Comparison of ENCODE assay signal across 21 cellular contexts in the genomic region with DNA sequence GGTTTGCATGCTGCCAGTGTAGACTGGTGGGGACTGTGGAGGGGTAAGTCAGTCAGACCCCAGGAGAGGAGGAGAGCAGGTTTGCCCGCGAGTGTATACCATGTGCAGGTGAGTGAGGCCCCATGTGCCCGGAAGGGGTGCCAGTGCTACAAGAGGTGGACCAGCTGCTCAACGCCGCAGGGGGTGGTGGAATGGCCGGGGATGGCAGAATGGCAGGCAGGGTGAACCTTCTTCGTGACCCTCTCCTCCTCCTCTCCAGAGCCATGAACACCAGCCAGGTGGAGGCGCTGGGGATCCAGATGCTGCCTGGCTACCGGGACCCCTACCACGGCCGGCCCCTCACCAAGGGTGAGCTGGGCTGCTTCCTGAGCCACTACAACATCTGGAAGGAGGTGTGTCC.
"Had no signal": no experiment of that assay in that cellular context is flagged by ENCODE, and none has a peak within 500 bp of the region (broad histone marks: within the 10 kb centered on the region; RNA-seq: fewer than 3 reads in every experiment).

No MANE protein-coding gene starts in this region.

- ATAC-seq: activated naive CD4-positive, alpha-beta T cell treated with anti-CD3 and anti-CD28 coated beads, Interleukin-2, amount 50 U/mL, for 72 hours; esophagus mucosa; left colon; T-cell had no signal

- DNase-seq: activated T-cell treated with anti-CD3 and anti-CD28 coated beads, Interleukin-2, amount 50 U/mL, for 1 hour; aorta; brain microvascular endothelial cell; caudate nucleus; dermis blood vessel endothelial cell; effector CD8-positive, alpha-beta T cell; hippocampal formation; left colon; lower lobe of right lung; naive B cell; retina; stimulated activated CD4-positive, alpha-beta T cell treated with anti-CD3 and anti-CD28 coated beads, Interleukin-4, amount 100 ng/mL, for 24 hours; stimulated activated naive CD4-positive, alpha-beta T cell treated with Interleukin-2 at 50 U/mL for 16 hours; T-cell; T-helper 9 cell; upper lobe of left lung had no signal

- H3K27ac ChIP-seq: brain microvascular endothelial cell, lower lobe of right lung, upper lobe of left lung had no signal

- H3K4me3 ChIP-seq: lower lobe of right lung, upper lobe of left lung had no signal

- H3K9me3 ChIP-seq: lower lobe of right lung, upper lobe of left lung had no signal

- H3K27me3 ChIP-seq: brain microvascular endothelial cell, upper lobe of left lung had no signal

- FAIRE-seq: endothelial cell of umbilical vein, frontal cortex, keratinocyte had no signal
